ENCODE assay signal across 12 cellular contexts in genomic region chr1:103489881-103490280, GRCh38. TPM values are rescaled to one million over a fixed set of nuclear protein-coding genes. Genes with fewer than 3 reads are reported as not detected.
DNase-seq lines count a peak whose midpoint lies in the region; ATAC-seq and TF ChIP-seq lines count a peak whose summit lies in the region.
"Had no signal": no experiment of that assay in that cellular context is flagged by ENCODE, and none has a peak within 500 bp of the region (broad histone marks: within the 10 kb centered on the region; RNA-seq: fewer than 3 reads in every experiment).

No MANE protein-coding gene starts in this region.

- no TSS peak for BruUV-seq in PC-3 (replicated peaks; lab: Mats Ljungman, UMichigan)

- H3K27ac ChIP-seq in fibroblast of lung (ENCODE audit: insufficient read depth, low read length) (no peak overlapping the region), PC-3 (ENCODE audit: low read length) (no peak overlapping the region), osteoblast (ENCODE audit: low read depth, low read length) (no peak overlapping the region)

- peaks cover 10% of the 10 kb centered on the region for H3K27me3 Mint-ChIP-seq in activated T-cell treated with anti-CD3 and anti-CD28 coated beads, Interleukin-2, amount 50 U/mL, for 72 hours (ENCODE audit: low read depth)

- H3K9me2 ChIP-seq in PC-3 (replicated peaks; ENCODE audit: low read length), result no peaks in the 10 kb centered on the region

- H3K79me2 ChIP-seq in fibroblast of lung (ENCODE audit: control insufficient read depth, insufficient read depth, low read length), result no peaks in the 10 kb centered on the region
- no peaks in the 10 kb centered on the region for H3K79me2 ChIP-seq in PC-3 (ENCODE audit: low read length)
- no peaks in the 10 kb centered on the region for H3K79me2 ChIP-seq in osteoblast (ENCODE audit: insufficient read depth, low read length)

- H3K27me3 ChIP-seq in fibroblast of lung (ENCODE audit: control insufficient read depth, insufficient read depth, low read length) (no peaks in the 10 kb centered on the region), PC-3 (ENCODE audit: low read length) (peaks cover 18% of the 10 kb centered on the region; the same call in 1 of the 2 replicates), osteoblast (ENCODE audit: insufficient read depth, low read length) (no peaks in the 10 kb centered on the region)

- POLR2A ChIA-PET in PC-3 (lab: Charles Lee; ENCODE audit: unreplicated experiment), result no interaction called here

- no peaks in the 10 kb centered on the region for H3F3A ChIP-seq in PC-3 (ENCODE audit: low read length, unreplicated experiment)

- no peak overlapping the region for H3K4me3 Mint-ChIP-seq in activated T-cell treated with anti-CD3 and anti-CD28 coated beads, Interleukin-2, amount 50 U/mL, for 72 hours
- H3K4me3 Mint-ChIP-seq: natural killer cell; stimulated activated memory B cell treated with anti-CD40 and anti-IgM and Interleukin-4, amounts not matched to agents 10 μg/mL and 1 μg/mL and 100 μg/mL, for 72 hours had no signal

- H3K9me3 ChIP-seq in fibroblast of lung (ENCODE audit: control insufficient read depth, insufficient read depth, low read depth, low read length) (no peaks in the 10 kb centered on the region), PC-3 (ENCODE audit: low read length) (no peaks in the 10 kb centered on the region), osteoblast (ENCODE audit: low read depth, low read length) (no peaks in the 10 kb centered on the region)

- H3K27ac Mint-ChIP-seq in activated T-cell treated with anti-CD3 and anti-CD28 coated beads, Interleukin-2, amount 50 U/mL, for 72 hours, result no peak overlapping the region
- H3K27ac Mint-ChIP-seq: natural killer cell; stimulated activated memory B cell treated with anti-CD40 and anti-IgM and Interleukin-4, amounts not matched to agents 10 μg/mL and 1 μg/mL and 100 μg/mL, for 72 hours had no signal

- intact Hi-C loops in PC-3 (cut with micrococcal nuclease), result no loop called here

- CTCF ChIA-PET in PC-3 (lab: Charles Lee), result interaction anchor here (0.8 kb wide), 1 partner anchor 610 kb away, joined by 4 read pairs; no protein-coding TSS in a partner anchor

- H3K9me3 Mint-ChIP-seq in activated T-cell treated with anti-CD3 and anti-CD28 coated beads, Interleukin-2, amount 50 U/mL, for 72 hours, result no peaks in the 10 kb centered on the region
- H3K9me3 Mint-ChIP-seq: natural killer cell; stimulated activated memory B cell treated with anti-CD40 and anti-IgM and Interleukin-4, amounts not matched to agents 10 μg/mL and 1 μg/mL and 100 μg/mL, for 72 hours had no signal

- H3K4me3 ChIP-seq in fibroblast of lung (replicated peaks in 1 of 4; ENCODE audit: control extremely low read depth in 1 of 4, insufficient read depth in 1 of 4, low read depth in 3 of 4, low read length in 4 of 4) (no peak overlapping the region), PC-3 (ENCODE audit: low read length) (no peak overlapping the region), osteoblast (ENCODE audit: insufficient read depth, low read length) (no peak overlapping the region)

- H3K4me1 Mint-ChIP-seq in activated T-cell treated with anti-CD3 and anti-CD28 coated beads, Interleukin-2, amount 50 U/mL, for 72 hours (ENCODE audit: low read depth), result no peaks in the 10 kb centered on the region
- H3K4me1 Mint-ChIP-seq: natural killer cell; stimulated activated memory B cell treated with anti-CD40 and anti-IgM and Interleukin-4, amounts not matched to agents 10 μg/mL and 1 μg/mL and 100 μg/mL, for 72 hours had no signal

- H3K4me2 ChIP-seq in fibroblast of lung (ENCODE audit: extremely low read depth, insufficient read depth, low read length) (no peak overlapping the region), PC-3 (ENCODE audit: low read length) (no peak overlapping the region), osteoblast (ENCODE audit: insufficient read depth, low read length) (no peak overlapping the region)

- H3K9ac ChIP-seq in fibroblast of lung (ENCODE audit: insufficient read depth, low read length), result no peak overlapping the region
- no peak overlapping the region for H3K9ac ChIP-seq in PC-3 (ENCODE audit: low read length)

- H3K36me3 Mint-ChIP-seq in activated T-cell treated with anti-CD3 and anti-CD28 coated beads, Interleukin-2, amount 50 U/mL, for 72 hours (ENCODE audit: insufficient read depth in 2 of 2), result peaks cover 0 to 2% of the 10 kb centered on the region in 2 donors
- H3K36me3 Mint-ChIP-seq: natural killer cell; stimulated activated memory B cell treated with anti-CD40 and anti-IgM and Interleukin-4, amounts not matched to agents 10 μg/mL and 1 μg/mL and 100 μg/mL, for 72 hours had no signal

- no peak for TF ChIP-seq CTCF in fibroblast of lung (conservative IDR thresholded peaks at IDR 0.05 in 1 of 2, IDR thresholded peaks at IDR 0.05 in 1 of 2; ENCODE audit: low read depth in 1 of 2, low read length in 2 of 2)
- no peak for TF ChIP-seq CTCF in PC-3 (conservative IDR thresholded peaks at IDR 0.05; ENCODE audit: low read depth, low read length)
- TF ChIP-seq CTCF in osteoblast (IDR thresholded peaks at IDR 0.05; ENCODE audit: extremely low read depth, low read depth, low read length), result no peak

- no peak overlapping the region for H2AFZ ChIP-seq in fibroblast of lung (ENCODE audit: low read length)
- H2AFZ ChIP-seq in PC-3 (ENCODE audit: low read length), result no peak overlapping the region
- no peak overlapping the region for H2AFZ ChIP-seq in osteoblast (ENCODE audit: low read length)

- DNase-seq in DMS53 (lab: John Stamatoyannopoulos, UW), result peak; percentile 62
- peak; percentile 3 for DNase-seq in HT1080 (ENCODE audit: low read depth)
- DNase-seq in fibroblast of lung (ENCODE audit: low read depth in 2 of 2), result peak; percentile 45 to 49
- DNase-seq in PC-3, result no peak
- DNase-seq in midbrain (lab: John Stamatoyannopoulos, UW), result no peak
- DNase-seq in activated T-cell treated with anti-CD3 and anti-CD28 coated beads, Interleukin-2, amount 50 U/mL, for 72 hours, result no peak
- no peak for DNase-seq in osteoblast (ENCODE audit: insufficient read length, low spot score, missing footprints)
- DNase-seq: activated gamma-delta T cell, natural killer cell, NCI-H2081 had no signal

- H3K4me1 ChIP-seq in fibroblast of lung (ENCODE audit: control insufficient read depth, extremely low read depth, insufficient read depth, low read length), result no peaks in the 10 kb centered on the region
- no peaks in the 10 kb centered on the region for H3K4me1 ChIP-seq in PC-3 (ENCODE audit: insufficient read depth, low read length)
- H3K4me1 ChIP-seq in osteoblast (ENCODE audit: insufficient read depth, low read length), result no peaks in the 10 kb centered on the region

- H3K36me3 ChIP-seq in fibroblast of lung (ENCODE audit: control insufficient read depth, insufficient read depth, low read length), result no peaks in the 10 kb centered on the region
- H3K36me3 ChIP-seq in PC-3 (ENCODE audit: low read depth, low read length), result no peaks in the 10 kb centered on the region
- no peaks in the 10 kb centered on the region for H3K36me3 ChIP-seq in osteoblast (ENCODE audit: insufficient read depth, low read length)

- peak; percentile 80 for ATAC-seq in GM21447 (IDR thresholded peaks at IDR 0.05; ENCODE audit: unreplicated experiment)
- no peak for ATAC-seq in PC-3
- ATAC-seq in activated T-cell treated with anti-CD3 and anti-CD28 coated beads, Interleukin-2, amount 50 U/mL, for 72 hours (replicated peaks in 1 of 2), result no peak
- ATAC-seq: natural killer cell; stimulated activated memory B cell treated with anti-CD40 and anti-IgM and Interleukin-4, amounts not matched to agents 10 μg/mL and 1 μg/mL and 100 μg/mL, for 72 hours had no signal

- H4K20me1 ChIP-seq in fibroblast of lung (ENCODE audit: control insufficient read depth, extremely low read depth, insufficient read depth, low read length) (no peaks in the 10 kb centered on the region), PC-3 (ENCODE audit: low read length) (no peaks in the 10 kb centered on the region), osteoblast (ENCODE audit: insufficient read depth, low read length) (no peaks in the 10 kb centered on the region)

RNA-seq across cellular contexts. Expression of gene RNPC3, which starts 35.6 kb away (rescaled TPM):
- 4.1 and 7.4 TPM in 2 replicates for total RNA-seq in HT1080 (2014; rRNA removed; shearing (Covaris generic))
- 5.5 and 8.5 TPM in 2 replicates for polyA plus RNA-seq in HT1080 (2015; cell fraction: cytosol; rRNA removed)
- 51.0 and 61.1 TPM in 2 replicates for polyA plus RNA-seq in HT1080 (2015; cell fraction: nucleus; rRNA removed)
- 4.6 and 5.6 TPM in 2 replicates for total RNA-seq in fibroblast of lung
- 8.2 and 10.9 TPM in 2 replicates for polyA plus RNA-seq in fibroblast of lung
- polyA plus RNA-seq in fibroblast of lung (2012), result 5.3 and 6.2 TPM in 2 replicates
- polyA minus RNA-seq in fibroblast of lung (ENCODE audit: low replicate concordance), result 3.7 and 4.8 TPM in 2 replicates
- 5.4 and 5.6 TPM in 2 replicates for total RNA-seq in PC-3 (2014; rRNA removed)
- total RNA-seq in activated T-cell treated with anti-CD3 and anti-CD28 coated beads, Interleukin-2, amount 50 U/mL, for 72 hours, result 10 to 100 TPM; 27.0 to 27.1 TPM
- total RNA-seq in osteoblast, result 18.5 and 23.3 TPM in 2 replicates

Comparison
In these comparisons a context has a peak if more than half of its experiments do, and no peak if none do; other contexts are left out.
1. DNase-seq: peak in DMS53 (single experiment), HT1080 (single experiment) and fibroblast of lung (2 of 2); none in PC-3 (single experiment), midbrain (single experiment), activated T-cell treated with anti-CD3 and anti-CD28 coated beads, Interleukin-2, amount 50 U/mL, for 72 hours (0 of 2) and osteoblast (single experiment).